ENCODE assay signal across 16 cellular contexts in genomic region chr3:141391298-141392017, GRCh38. TPM values are rescaled to one million over a fixed set of nuclear protein-coding genes. Genes with fewer than 3 reads are reported as not detected.
DNase-seq lines count a peak whose midpoint lies in the region; ATAC-seq, FAIRE-seq and TF ChIP-seq lines count a peak whose summit lies in the region.
"Had no signal": no experiment of that assay in that cellular context is flagged by ENCODE, and none has a peak within 500 bp of the region (broad histone marks: within the 10 kb centered on the region; RNA-seq: fewer than 3 reads in every experiment).

No MANE protein-coding gene starts in this region.

- peak overlapping the region; percentile 40 for H3K27ac Mint-ChIP-seq in activated T-helper 1 cell treated with anti-CD3 and anti-CD28 coated beads, Interleukin-12 subunit alpha, Interleukin-12 subunit beta, Interleukin-2, Interleukin-4 antibody, amounts not matched to agents 30 ng/mL and 10 ng/mL and 1 ng/mL, durations not matched to agents 14 hours and 24 hours and 36 hours
- H3K27ac Mint-ChIP-seq: T-helper 1 cell treated with Interleukin-12 subunit alpha and Interleukin-12 subunit beta and Interleukin-4 antibody, amounts not matched to agents 30 μg/mL and 1 μg/mL, for 36 hours had no signal

- DNase-seq in cardiac muscle cell (ENCODE audit: low read depth in 1 of 2, low spot score in 1 of 2) = peak in 1 of 2 donors; percentile 65
- no peak for DNase-seq in heart left ventricle
- DNase-seq in activated T-helper 1 cell treated with anti-CD3 and anti-CD28 coated beads, Interleukin-12 subunit alpha, Interleukin-12 subunit beta, Interleukin-2, Interleukin-4 antibody, amounts not matched to agents 30 ng/mL and 10 ng/mL and 1 ng/mL, durations not matched to agents 14 hours and 24 hours and 36 hours (ENCODE audit: low spot score) = no peak
- DNase-seq in HepG2 (ENCODE audit: low spot score) = no peak
- DNase-seq in upper lobe of right lung = no peak
- no peak for DNase-seq in WERI-Rb-1
- no peak for DNase-seq in KG1 (lab: John Stamatoyannopoulos, UW)
- DNase-seq: activated effector memory CD4-positive, alpha-beta T cell treated with anti-CD3 and anti-CD28 coated beads, Interleukin-2, amount 50 U/mL, for 16 hours; NCI-H524 treated with DMSO at 0.1 percent for 48 hours; psoas muscle; stimulated activated CD4-positive, alpha-beta T cell treated with anti-CD3 and anti-CD28 coated beads, Interleukin-15, amount 100 ng/mL, for 24 hours; tibial artery had no signal

- in situ Hi-C loops in HepG2 (cut with HindIII; ENCODE audit: extremely low pct_ligation_motif_present, low pct_unique_long_range_greater_than_20kb) = no loop called here

- H3K27ac ChIP-seq in cardiac muscle cell = peak overlapping the region; percentile 87
- H3K27ac ChIP-seq in heart left ventricle = no peak overlapping the region
- H3K27ac ChIP-seq in HepG2 (ENCODE audit: extremely low read length, insufficient read depth, low read length) = peak overlapping the region; percentile 33
- peak overlapping the region; percentile 31 for H3K27ac ChIP-seq in upper lobe of right lung
- H3K27ac ChIP-seq in WERI-Rb-1 = no peak overlapping the region
- H3K27ac ChIP-seq: psoas muscle, RWPE1 had no signal

- TF ChIP-seq POLR2A in heart left ventricle (IDR thresholded peaks at IDR 0.05) = no peak
- no peak for TF ChIP-seq POLR2A in HepG2 (IDR thresholded peaks at IDR 0.05; ENCODE audit: insufficient read depth in 1 of 2, low read depth in 2 of 2, low read length in 2 of 2)

- H3K79me2 ChIP-seq in HepG2 (ENCODE audit: insufficient read depth, low read length) = no peaks in the 10 kb centered on the region

- POLR2A ChIA-PET in HepG2 (lab: Yijun Ruan, JAX) = interaction anchor here (0.7 to 0.9 kb wide), 2 partner anchors 9 to 80 kb away, joined by 3 read pairs; no protein-coding TSS in a partner anchor

- TF ChIP-seq RAD21 in HepG2 (CRISPR knock-in tag; IDR thresholded peaks at IDR 0.05) = no peak

- H3K36me3 Mint-ChIP-seq in activated T-helper 1 cell treated with anti-CD3 and anti-CD28 coated beads, Interleukin-12 subunit alpha, Interleukin-12 subunit beta, Interleukin-2, Interleukin-4 antibody, amounts not matched to agents 30 ng/mL and 10 ng/mL and 1 ng/mL, durations not matched to agents 14 hours and 24 hours and 36 hours (ENCODE audit: low read depth) = peaks cover 2% of the 10 kb centered on the region

- CTCF ChIA-PET in HepG2 (lab: Yijun Ruan, JAX; ENCODE audit: low intra/inter-chr PET ratio, low total read pairs) = no interaction called here

- TF ChIP-seq CTCF in cardiac muscle cell (IDR thresholded peaks at IDR 0.05; ENCODE audit: low read depth, low read length) = no peak
- no peak for TF ChIP-seq CTCF in heart left ventricle (IDR thresholded peaks at IDR 0.05)
- TF ChIP-seq CTCF in HepG2 (CRISPR knock-in tag; IDR thresholded peaks at IDR 0.05) = no peak
- no peak for TF ChIP-seq CTCF in upper lobe of right lung (IDR thresholded peaks at IDR 0.05)
- no peak for TF ChIP-seq CTCF in WERI-Rb-1 (IDR thresholded peaks at IDR 0.05; ENCODE audit: low read depth, low read length)

- no peaks in the 10 kb centered on the region for H4K20me1 ChIP-seq in HepG2 (ENCODE audit: insufficient read depth, low read length)

- no peaks in the 10 kb centered on the region for H3K36me3 ChIP-seq in cardiac muscle cell
- H3K36me3 ChIP-seq in heart left ventricle = peaks cover 0 to 26% (median 12%) of the 10 kb centered on the region in 9 donors
- H3K36me3 ChIP-seq in HepG2 (replicated peaks in 1 of 2; ENCODE audit: control insufficient read depth in 1 of 2, insufficient read depth in 2 of 2, low read length in 2 of 2) = peaks cover 5 to 15% of the 10 kb centered on the region in 2 experiments
- H3K36me3 ChIP-seq in upper lobe of right lung = no peaks in the 10 kb centered on the region
- no peaks in the 10 kb centered on the region for H3K36me3 ChIP-seq in WERI-Rb-1

- no peak overlapping the region for H3K4me3 Mint-ChIP-seq in activated T-helper 1 cell treated with anti-CD3 and anti-CD28 coated beads, Interleukin-12 subunit alpha, Interleukin-12 subunit beta, Interleukin-2, Interleukin-4 antibody, amounts not matched to agents 30 ng/mL and 10 ng/mL and 1 ng/mL, durations not matched to agents 14 hours and 24 hours and 36 hours
- H3K4me3 Mint-ChIP-seq: T-helper 1 cell treated with Interleukin-12 subunit alpha and Interleukin-12 subunit beta and Interleukin-4 antibody, amounts not matched to agents 30 μg/mL and 1 μg/mL, for 36 hours had no signal

- H3K27me3 ChIP-seq in cardiac muscle cell (no peaks in the 10 kb centered on the region), heart left ventricle (no peaks in the 10 kb centered on the region), HepG2 (ENCODE audit: control insufficient read depth in 1 of 2, insufficient read depth in 2 of 2, low read length in 2 of 2) (no peaks in the 10 kb centered on the region), upper lobe of right lung (no peaks in the 10 kb centered on the region), WERI-Rb-1 (ENCODE audit: insufficient read depth, low read depth, severe bottlenecking) (no peaks in the 10 kb centered on the region)
- H3K27me3 ChIP-seq: tibial artery had no signal

- peaks cover 3% of the 10 kb centered on the region for H3K9me3 Mint-ChIP-seq in activated T-helper 1 cell treated with anti-CD3 and anti-CD28 coated beads, Interleukin-12 subunit alpha, Interleukin-12 subunit beta, Interleukin-2, Interleukin-4 antibody, amounts not matched to agents 30 ng/mL and 10 ng/mL and 1 ng/mL, durations not matched to agents 14 hours and 24 hours and 36 hours

- WGBS in heart left ventricle, 4 donors = 91 to 93% (median 92%) methylated on average over 4 of the region's 4 CpGs
- WGBS in HepG2 (ENCODE audit: low lambda C conversion rate) = 84% methylated on average over 4 of the region's 4 CpGs

- no peak for FAIRE-seq in HepG2 (lab: Jason Lieb, UNC)
- FAIRE-seq: frontal cortex had no signal

- H3K9me3 ChIP-seq in cardiac muscle cell (ENCODE audit: low read depth) (no peaks in the 10 kb centered on the region), heart left ventricle (peaks cover 0 to 4% (median 0%) of the 10 kb centered on the region in 12 donors), HepG2 (ENCODE audit: low read length) (no peaks in the 10 kb centered on the region), upper lobe of right lung (no peaks in the 10 kb centered on the region), WERI-Rb-1 (ENCODE audit: severe bottlenecking) (peaks cover 3% of the 10 kb centered on the region)
- H3K9me3 ChIP-seq: psoas muscle, tibial artery had no signal

- H3K9ac ChIP-seq in HepG2 (ENCODE audit: insufficient read depth, low read depth, low read length) = 0 out of 2 replicates have a peak overlapping the region, but pooled peaks have one; percentile 12

- H2AFZ ChIP-seq in HepG2 (ENCODE audit: low read length) = no peak overlapping the region

- no peak overlapping the region for H3K4me2 ChIP-seq in HepG2 (ENCODE audit: low read depth, low read length)

- H3K4me1 ChIP-seq in cardiac muscle cell (ENCODE audit: low read depth) (peaks cover 28% of the 10 kb centered on the region), heart left ventricle (peaks cover 0 to 11% (median 0%) of the 10 kb centered on the region in 12 donors), HepG2 (ENCODE audit: insufficient read depth, low read length) (peaks cover 58% of the 10 kb centered on the region), upper lobe of right lung (peaks cover 5% of the 10 kb centered on the region)
- H3K4me1 ChIP-seq: psoas muscle had no signal

- TF ChIP-seq EP300 in HepG2 (IDR thresholded peaks at IDR 0.05; ENCODE audit: low read depth in 2 of 2, low read length in 2 of 2) (no peak), HepG2 (CRISPR knock-in tag; IDR thresholded peaks at IDR 0.05; ENCODE audit: borderline replicate concordance) (no peak)

- H3K4me1 Mint-ChIP-seq in activated T-helper 1 cell treated with anti-CD3 and anti-CD28 coated beads, Interleukin-12 subunit alpha, Interleukin-12 subunit beta, Interleukin-2, Interleukin-4 antibody, amounts not matched to agents 30 ng/mL and 10 ng/mL and 1 ng/mL, durations not matched to agents 14 hours and 24 hours and 36 hours (ENCODE audit: low read depth) = peaks cover 17% of the 10 kb centered on the region

- BruUV-seq in HepG2 (replicated peaks; lab: Mats Ljungman, UMichigan) = no TSS peak

- H3K4me3 ChIP-seq in cardiac muscle cell = no peak overlapping the region
- no peak overlapping the region for H3K4me3 ChIP-seq in heart left ventricle
- H3K4me3 ChIP-seq in HepG2 (replicated peaks in 1 of 3; ENCODE audit: insufficient read depth in 1 of 3, low read depth in 2 of 3, low read length in 3 of 3) = no peak overlapping the region
- H3K4me3 ChIP-seq in upper lobe of right lung = no peak overlapping the region
- H3K4me3 ChIP-seq in WERI-Rb-1 (ENCODE audit: low read depth, low read length) = no peak overlapping the region
- H3K4me3 ChIP-seq: psoas muscle, tibial artery had no signal

- peaks cover 4% of the 10 kb centered on the region for H3K27me3 Mint-ChIP-seq in activated T-helper 1 cell treated with anti-CD3 and anti-CD28 coated beads, Interleukin-12 subunit alpha, Interleukin-12 subunit beta, Interleukin-2, Interleukin-4 antibody, amounts not matched to agents 30 ng/mL and 10 ng/mL and 1 ng/mL, durations not matched to agents 14 hours and 24 hours and 36 hours (ENCODE audit: insufficient read depth)

- intact Hi-C loops in heart left ventricle (cut with DNase I) (no loop called here), HepG2 (cut with micrococcal nuclease; ENCODE audit: unreplicated experiment) (no loop called here), upper lobe of right lung (cut with DNase I) (no loop called here)
- intact Hi-C loops in activated T-helper 1 cell treated with anti-CD3 and anti-CD28 coated beads, Interleukin-12 subunit alpha, Interleukin-12 subunit beta, Interleukin-2, Interleukin-4 antibody, amounts not matched to agents 30 ng/mL and 10 ng/mL and 1 ng/mL, durations not matched to agents 14 hours and 24 hours and 36 hours (cut with micrococcal nuclease) = no loop called here

- ATAC-seq in heart left ventricle (no peak), HepG2 (no peak), upper lobe of right lung (peak; percentile 83), HG03469 (IDR thresholded peaks at IDR 0.05; ENCODE audit: unreplicated experiment) (no peak)
- ATAC-seq: psoas muscle had no signal

RNA-seq across cellular contexts. Expression of gene ZBTB38, which starts 23.2 kb away (rescaled TPM):
- total RNA-seq in cardiac muscle cell (22.5 and 35.9 TPM in 2 replicates), heart left ventricle (100 to 1,000 TPM in 7 of 9 donors, 10 to 100 TPM in 2; 97.5 to 189 (median 128) TPM), HepG2 (2016; rRNA removed; fragmentation: Illumina TruSeq; extraction: Trizol) (51.7 and 77.9 TPM in 2 replicates), upper lobe of right lung (118 TPM)
- polyA plus RNA-seq in cardiac muscle cell (12.9 and 20.1 TPM in 2 replicates), heart left ventricle (10 to 100 TPM; 15.5 to 88.1 TPM), HepG2 (2011; rRNA removed) (20.4 and 26.8 TPM in 2 replicates)
- total RNA-seq in activated T-helper 1 cell treated with anti-CD3 and anti-CD28 coated beads, Interleukin-12 subunit alpha, Interleukin-12 subunit beta, Interleukin-2, Interleukin-4 antibody, amounts not matched to agents 30 ng/mL and 10 ng/mL and 1 ng/mL, durations not matched to agents 14 hours and 24 hours and 36 hours = 20.0 and 21.0 TPM in 2 replicates
- total RNA-seq in HepG2 (2016; cell fraction: cytosol; rRNA removed; fragmentation: Illumina TruSeq; extraction: Trizol; ENCODE audit: low read depth) = 8.0 and 8.8 TPM in 2 replicates
- total RNA-seq in HepG2 (2016; cell fraction: insoluble cytoplasmic fraction; rRNA removed; fragmentation: Illumina TruSeq; extraction: Trizol) = 47.2 and 73.5 TPM in 2 replicates
- 24.0 and 25.0 TPM in 2 replicates for total RNA-seq in HepG2 (2016; cell fraction: membrane; rRNA removed; fragmentation: Illumina TruSeq; extraction: Trizol)
- total RNA-seq in HepG2 (2016; cell fraction: nucleus; rRNA removed; fragmentation: Illumina TruSeq; extraction: Trizol) = 50.9 and 56.2 TPM in 2 replicates
- polyA plus RNA-seq in HepG2 (2011; cell fraction: cytosol; rRNA removed) = 14.8 and 18.8 TPM in 2 replicates
- 26.0 and 30.5 TPM in 2 replicates for polyA plus RNA-seq in HepG2 (2011; cell fraction: nucleus; rRNA removed)
- 30.3 and 41.4 TPM in 2 replicates for polyA plus RNA-seq in HepG2 (2012)
- polyA plus RNA-seq in HepG2 (2016; cell fraction: cytosol; fragmentation: Illumina TruSeq; extraction: Trizol; ENCODE audit: low read depth) = 0.80 and 1.00 TPM in 2 replicates
- polyA plus RNA-seq in HepG2 (2016; cell fraction: insoluble cytoplasmic fraction; fragmentation: Illumina TruSeq; extraction: Trizol; ENCODE audit: low read depth) = 32.5 and 33.4 TPM in 2 replicates
- 2.7 and 3.4 TPM in 2 replicates for polyA plus RNA-seq in HepG2 (2016; cell fraction: membrane; fragmentation: Illumina TruSeq; extraction: Trizol; ENCODE audit: low read depth)
- polyA plus RNA-seq in HepG2 (2016; cell fraction: nucleus; fragmentation: Illumina TruSeq; extraction: Trizol; ENCODE audit: insufficient read depth, low read depth) = 35.8 and 35.9 TPM in 2 replicates
- polyA minus RNA-seq in HepG2 (2011; rRNA and poly(A)+ RNA removed; ENCODE audit: low replicate concordance) = 48.8 and 66.3 TPM in 2 replicates
- polyA minus RNA-seq in HepG2 (2011; cell fraction: cytosol; rRNA and poly(A)+ RNA removed) = 52.1 and 52.3 TPM in 2 replicates
- polyA minus RNA-seq in HepG2 (2011; cell fraction: nucleus; rRNA and poly(A)+ RNA removed) = 130 and 149 TPM in 2 replicates

Comparison
In these comparisons a context has a peak if more than half of its experiments do, and no peak if none do; other contexts are left out.
1. H3K27ac ChIP-seq: peak in cardiac muscle cell (single experiment), HepG2 (single experiment) and upper lobe of right lung (single experiment); none in heart left ventricle (0 of 12) and WERI-Rb-1 (single experiment).